In genomic region chrX:40247382-40247781, GRCh38 we compare ENCODE assay signal across 2 cellular contexts.
TF ChIP-seq lines count a peak whose summit lies in the region.

No MANE protein-coding gene starts in this region.

TF ChIP-seq in K562, 482 proteins besides CTCF, POLR2A, EP300 and RAD21:
- TF ChIP-seq BCOR (IDR thresholded peaks at IDR 0.05) (peak; percentile 74), RBM25 (IDR thresholded peaks at IDR 0.05; ENCODE audit: low read depth, low read length, severe bottlenecking) (peak; percentile 88), MITF (IDR thresholded peaks at IDR 0.05) (no peak), SP1 (CRISPR knock-in tag; IDR thresholded peaks at IDR 0.05) (no peak), ESRRA (IDR thresholded peaks at IDR 0.05; ENCODE audit: borderline replicate concordance, low read depth) (peak; percentile 62; the same call in 1 of the 2 replicates), ADNP (tag; IDR thresholded peaks at IDR 0.05) (peak; percentile 56; the same call in 1 of the 2 replicates), KDM1A (IDR thresholded peaks at IDR 0.05) (peak; percentile 39 to 61; a peak in 3 of 4 replicates), ILF3 (IDR thresholded peaks at IDR 0.05; ENCODE audit: borderline replicate concordance) (no peak), SMARCA5 (IDR thresholded peaks at IDR 0.05) (0 out of 2 replicates have a peak, but pooled peaks have one; percentile 53)
TF ChIP-seq in K562: peak in this region for 6.

TF ChIP-seq in H1, 55 proteins besides CTCF, POLR2A, EP300 and RAD21:
- TF ChIP-seq KDM1A (IDR thresholded peaks at IDR 0.05; ENCODE audit: borderline replicate concordance, low read length) (peak; percentile 24; the same call in 1 of the 2 replicates), SP1 (IDR thresholded peaks at IDR 0.05; ENCODE audit: low read depth, low read length) (no peak), POU5F1 (IDR thresholded peaks at IDR 0.05; ENCODE audit: low read depth, low read length) (no peak), RXRA (IDR thresholded peaks at IDR 0.05; ENCODE audit: insufficient read depth, low read depth, low read length) (no peak)
